In genomic region chr20:61847986-61848385, GRCh38 we compare ENCODE assay signal across 18 cellular contexts.
DNase-seq lines count a peak whose midpoint lies in the region; ATAC-seq and TF ChIP-seq lines count a peak whose summit lies in the region.
"Had no signal": no experiment of that assay in that cellular context is flagged by ENCODE, and none has a peak within 500 bp of the region (broad histone marks: within the 10 kb centered on the region; RNA-seq: fewer than 3 reads in every experiment).

No MANE protein-coding gene starts in this region.

- intact Hi-C loops in left ventricle myocardium superior (cut with micrococcal nuclease) = no loop called here
- intact Hi-C loops in heart right ventricle (cut with DNase I) = no loop called here
- intact Hi-C loops in mucosa of descending colon (cut with DNase I, micrococcal nuclease) = no loop called here
- intact Hi-C loops in posterior vena cava (cut with DNase I) = no loop called here

- peaks cover 0 to 76% (median 49%) of the 10 kb centered on the region in 7 donors for H3K27me3 ChIP-seq in heart right ventricle

- H3K4me1 Mint-ChIP-seq in activated T-cell treated with anti-CD3 and anti-CD28 coated beads, Interleukin-2, amount 50 U/mL, for 24 hours (ENCODE audit: low read depth) = no peaks in the 10 kb centered on the region
- H3K4me1 Mint-ChIP-seq: CD4-positive, alpha-beta memory T cell; GM23338 had no signal

- H3K4me1 ChIP-seq in heart right ventricle (no peaks in the 10 kb centered on the region), mucosa of descending colon (ENCODE audit: low read depth) (no peaks in the 10 kb centered on the region)
- H3K4me1 ChIP-seq: A549, HAP-1 had no signal

- TF ChIP-seq CTCF in heart right ventricle (IDR thresholded peaks at IDR 0.05) = no peak
- TF ChIP-seq CTCF in mucosa of descending colon (IDR thresholded peaks at IDR 0.05) = no peak

- 87 to 91% methylated on average over 7 of the region's 7 CpGs for WGBS in heart right ventricle, 2 donors

- no peak overlapping the region for H3K27ac ChIP-seq in heart right ventricle
- H3K27ac ChIP-seq: A549 had no signal

- ATAC-seq in left ventricle myocardium superior (no peak), heart right ventricle (no peak), mucosa of descending colon (no peak)
- ATAC-seq: A549, GM23338 had no signal

- no peaks in the 10 kb centered on the region for H3K27me3 Mint-ChIP-seq in activated T-cell treated with anti-CD3 and anti-CD28 coated beads, Interleukin-2, amount 50 U/mL, for 24 hours

- DNase-seq in left ventricle myocardium superior (peak; percentile 14), heart right ventricle (no peak), mucosa of descending colon (peak in 2 of 3 donors; percentile 1 to 13), posterior vena cava (ENCODE audit: low spot score) (peak; percentile 61), cerebellar nuclear complex (lab: John Stamatoyannopoulos, UW) (no peak), NOMO-1 (lab: John Stamatoyannopoulos, UW; ENCODE audit: unreplicated experiment in 2 of 2) (no peak)
- no peak for DNase-seq in activated T-cell treated with anti-CD3 and anti-CD28 coated beads, Interleukin-2, amount 50 U/mL, for 24 hours
- DNase-seq: 8988T; C1 segment of cervical spinal cord; Calu3; CD4-positive, alpha-beta memory T cell; COR-L47; DMS53; GF-D8; HFFc6 had no signal

- no peaks in the 10 kb centered on the region for H3K36me3 Mint-ChIP-seq in activated T-cell treated with anti-CD3 and anti-CD28 coated beads, Interleukin-2, amount 50 U/mL, for 24 hours (ENCODE audit: low read depth)
- H3K36me3 Mint-ChIP-seq: CD4-positive, alpha-beta memory T cell had no signal

- no peaks in the 10 kb centered on the region for H3K9me3 ChIP-seq in heart right ventricle
- no peaks in the 10 kb centered on the region for H3K9me3 ChIP-seq in mucosa of descending colon
- H3K9me3 ChIP-seq: A549, HAP-1 had no signal

- H3K4me3 ChIP-seq in heart right ventricle (no peak overlapping the region), mucosa of descending colon (no peak overlapping the region)
- H3K4me3 ChIP-seq: A549, GM23338, HAP-1 had no signal

- no peaks in the 10 kb centered on the region for H3K9me3 Mint-ChIP-seq in activated T-cell treated with anti-CD3 and anti-CD28 coated beads, Interleukin-2, amount 50 U/mL, for 24 hours

- no peak overlapping the region for H3K27ac Mint-ChIP-seq in activated T-cell treated with anti-CD3 and anti-CD28 coated beads, Interleukin-2, amount 50 U/mL, for 24 hours
- H3K27ac Mint-ChIP-seq: CD4-positive, alpha-beta memory T cell; GM23338; HFFc6 had no signal

- H3K36me3 ChIP-seq in heart right ventricle = no peaks in the 10 kb centered on the region
- no peaks in the 10 kb centered on the region for H3K36me3 ChIP-seq in mucosa of descending colon (ENCODE audit: low read depth)
- H3K36me3 ChIP-seq: HAP-1 had no signal

- no peak overlapping the region for H3K4me3 Mint-ChIP-seq in activated T-cell treated with anti-CD3 and anti-CD28 coated beads, Interleukin-2, amount 50 U/mL, for 24 hours
- H3K4me3 Mint-ChIP-seq: CD4-positive, alpha-beta memory T cell; GM23338; HFFc6 had no signal

Comparison
In these comparisons a context has a peak if more than half of its experiments do, and no peak if none do; other contexts are left out.
1. DNase-seq: peak in left ventricle myocardium superior (single experiment), mucosa of descending colon (2 of 3) and posterior vena cava (single experiment); none in heart right ventricle (0 of 2), activated T-cell treated with anti-CD3 and anti-CD28 coated beads, Interleukin-2, amount 50 U/mL, for 24 hours (single experiment), cerebellar nuclear complex (0 of 2) and NOMO-1 (0 of 2).